Comparison of ENCODE assay signal across 9 cellular contexts in the genomic region with DNA sequence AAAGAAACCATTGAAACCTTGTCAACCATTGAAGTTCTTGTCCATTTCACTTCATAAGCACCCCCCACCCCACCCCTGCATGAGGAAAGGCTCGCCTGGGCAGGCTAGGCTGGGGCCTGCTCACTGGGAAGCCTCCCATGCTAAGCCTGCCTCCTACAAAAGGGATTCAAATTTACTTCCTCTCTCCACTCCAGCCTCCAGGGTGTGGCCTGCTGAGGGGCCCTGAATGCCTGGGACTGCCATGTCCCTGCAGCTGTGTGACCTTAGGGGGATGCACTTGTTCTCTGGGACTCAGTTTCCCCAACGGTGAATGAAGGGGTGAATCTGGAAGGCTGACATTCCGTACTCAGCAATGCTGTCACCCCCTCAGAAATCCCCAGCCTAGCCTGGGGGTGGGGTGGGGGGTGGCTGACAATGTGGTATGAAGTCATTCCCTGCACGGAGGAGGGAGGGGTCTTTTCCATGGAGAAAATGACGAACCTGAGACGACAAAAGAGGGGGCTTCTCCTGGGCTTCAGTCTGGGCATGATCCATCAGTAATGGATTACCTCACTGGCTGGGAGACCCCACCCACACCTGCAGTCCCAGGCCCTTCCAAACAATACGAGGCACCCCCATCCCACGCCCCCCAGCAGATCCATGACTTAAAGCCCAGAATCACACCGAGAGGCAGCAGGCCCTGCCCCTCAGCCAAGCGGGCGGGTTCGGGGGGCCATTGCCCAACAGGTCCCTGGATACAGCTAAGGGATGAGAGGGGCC. TPM values are rescaled to one million over a fixed set of nuclear protein-coding genes. Genes with fewer than 3 reads are reported as not detected.
DNase-seq lines count a peak whose midpoint lies in the region; ATAC-seq, FAIRE-seq and TF ChIP-seq lines count a peak whose summit lies in the region.
"Had no signal": no experiment of that assay in that cellular context is flagged by ENCODE, and none has a peak within 500 bp of the region (broad histone marks: within the 10 kb centered on the region; RNA-seq: fewer than 3 reads in every experiment).

No MANE protein-coding gene starts in this region.

- no peaks in the 10 kb centered on the region for H3K9me3 Mint-ChIP-seq in astrocyte (ENCODE audit: unreplicated experiment)

- no peaks in the 10 kb centered on the region for H3K27me3 Mint-ChIP-seq in astrocyte (ENCODE audit: low read depth, unreplicated experiment)

- TF ChIP-seq CTCF in A549 (IDR thresholded peaks at IDR 0.05) (no peak), astrocyte (IDR thresholded peaks at IDR 0.05; ENCODE audit: insufficient read depth, low read depth, low read length) (no peak), HepG2 (CRISPR knock-in tag; IDR thresholded peaks at IDR 0.05) (no peak), upper lobe of left lung (IDR thresholded peaks at IDR 0.05) (no peak)

- TF ChIP-seq RAD21 in A549 (conservative IDR thresholded peaks at IDR 0.05 in 1 of 2, IDR thresholded peaks at IDR 0.05 in 1 of 2) (no peak), HepG2 (CRISPR knock-in tag; IDR thresholded peaks at IDR 0.05) (no peak)

- peaks cover 20% of the 10 kb centered on the region for H3K79me2 ChIP-seq in astrocyte (ENCODE audit: insufficient read depth, low read length)
- peaks cover 22% of the 10 kb centered on the region for H3K79me2 ChIP-seq in HepG2 (ENCODE audit: insufficient read depth, low read length)

- WGBS in A549 (ENCODE audit: missing lambda C conversion rate), result 43% methylated on average over 8 of the region's 12 CpGs
- 17% methylated on average over 12 of the region's 12 CpGs for WGBS in HUES64
- 76% methylated on average over 7 of the region's 12 CpGs for WGBS in HepG2 (ENCODE audit: low lambda C conversion rate)
- WGBS in upper lobe of left lung, 2 donors, result 42 to 59% methylated on average over 6 to 12 of the region's 12 CpGs

- H3K36me3 Mint-ChIP-seq in astrocyte (ENCODE audit: low read depth, unreplicated experiment), result peaks cover 6% of the 10 kb centered on the region

- H3K9me3 ChIP-seq in A549 (no peaks in the 10 kb centered on the region), HUES64 (ENCODE audit: insufficient read depth, low read depth, low read length) (no peaks in the 10 kb centered on the region), astrocyte (ENCODE audit: insufficient read depth, low read depth, low read length) (no peaks in the 10 kb centered on the region), HepG2 (ENCODE audit: low read length) (no peaks in the 10 kb centered on the region), upper lobe of left lung (no peaks in the 10 kb centered on the region)

- H3K27ac Mint-ChIP-seq in astrocyte (ENCODE audit: unreplicated experiment), result no peak overlapping the region

- H3K27me3 ChIP-seq in HUES64 (ENCODE audit: insufficient read depth, low read length) (peaks cover 21% of the 10 kb centered on the region), astrocyte (ENCODE audit: insufficient read depth, low read length) (no peaks in the 10 kb centered on the region), HepG2 (ENCODE audit: control insufficient read depth in 1 of 2, insufficient read depth in 2 of 2, low read length in 2 of 2) (no peaks in the 10 kb centered on the region), upper lobe of left lung (no peaks in the 10 kb centered on the region)

- H3K4me2 ChIP-seq in A549 (peak overlapping the region; percentile 93), astrocyte (ENCODE audit: low read length) (peak overlapping the region; percentile 99), HepG2 (ENCODE audit: low read depth, low read length) (peak overlapping the region; percentile 85)

- peak in 1 of 2 experiments; percentile 33; a peak in 2 of 6 replicates for ATAC-seq in A549
- ATAC-seq in HepG2, result no peak
- peak in 1 of 2 donors; percentile 49 for ATAC-seq in upper lobe of left lung (ENCODE audit: low FRiP score in 2 of 2)
- no peak for ATAC-seq in GM18867 (IDR thresholded peaks at IDR 0.05; ENCODE audit: unreplicated experiment)

- H3K4me3 ChIP-seq in A549 (peak overlapping the region; percentile 78), HUES64 (ENCODE audit: low read length) (peak overlapping the region; percentile 69), astrocyte (ENCODE audit: insufficient read depth, low read depth, low read length) (peak overlapping the region; percentile 71), HepG2 (replicated peaks in 1 of 3; ENCODE audit: insufficient read depth in 1 of 3, low read depth in 2 of 3, low read length in 3 of 3) (peak overlapping the region; percentile 65 to 90 (median 81)), upper lobe of left lung (peak overlapping the region; percentile 67 to 82 (median 72))

- BruUV-seq in HepG2 (replicated peaks; lab: Mats Ljungman, UMichigan), result no TSS peak

- H2AFZ ChIP-seq in astrocyte (ENCODE audit: low read depth, low read length), result peak overlapping the region; percentile 60
- no peak overlapping the region for H2AFZ ChIP-seq in HepG2 (ENCODE audit: low read length)

- no peak for TF ChIP-seq EP300 in A549 (IDR thresholded peaks at IDR 0.05)
- TF ChIP-seq EP300 in HepG2 (IDR thresholded peaks at IDR 0.05; ENCODE audit: low read depth in 2 of 2, low read length in 2 of 2), result no peak
- TF ChIP-seq EP300 in HepG2 (CRISPR knock-in tag; IDR thresholded peaks at IDR 0.05; ENCODE audit: borderline replicate concordance), result no peak
- TF ChIP-seq EP300 in upper lobe of left lung (IDR thresholded peaks at IDR 0.05), result no peak

- no peak overlapping the region; the same call in 1 of the 2 replicates for H3K9ac ChIP-seq in HUES64 (ENCODE audit: low read depth, low read length)
- H3K9ac ChIP-seq in astrocyte (ENCODE audit: low read length), result peak overlapping the region; percentile 81
- H3K9ac ChIP-seq in HepG2 (ENCODE audit: insufficient read depth, low read depth, low read length), result peak overlapping the region; percentile 67

- POLR2A ChIA-PET in A549 (lab: Yijun Ruan, JAX) (no interaction called here), HepG2 (lab: Yijun Ruan, JAX) (no interaction called here)

- H4K20me1 ChIP-seq in astrocyte (ENCODE audit: insufficient read depth, low read length), result peaks cover 53% of the 10 kb centered on the region
- H4K20me1 ChIP-seq in HepG2 (ENCODE audit: insufficient read depth, low read length), result peaks cover 11% of the 10 kb centered on the region; the same call in 1 of the 2 replicates

- H3K4me3 Mint-ChIP-seq in astrocyte (ENCODE audit: unreplicated experiment), result peak overlapping the region; percentile 96

- peak overlapping the region; percentile 79 to 84; a peak in 5 of 6 replicates for H3K27ac ChIP-seq in A549
- no peak overlapping the region for H3K27ac ChIP-seq in HUES64 (ENCODE audit: low read depth, low read length)
- H3K27ac ChIP-seq in astrocyte (ENCODE audit: low read depth, low read length), result no peak overlapping the region
- H3K27ac ChIP-seq in HepG2 (ENCODE audit: extremely low read length, insufficient read depth, low read length), result no peak overlapping the region
- H3K27ac ChIP-seq in upper lobe of left lung, result peak overlapping the region in 3 of 4 donors; percentile 41 to 79 (median 68)

- in situ Hi-C loops in HepG2 (cut with HindIII; ENCODE audit: extremely low pct_ligation_motif_present, low pct_unique_long_range_greater_than_20kb), result loop anchor here (10.0 kb wide), 1 partner anchor 75 kb away; the partner anchor contains the start of gene NUP50

- H3K4me1 Mint-ChIP-seq in astrocyte (ENCODE audit: low read depth, unreplicated experiment), result peaks cover 13% of the 10 kb centered on the region

- TF ChIP-seq POLR2A in A549 (IDR thresholded peaks at IDR 0.05; ENCODE audit: low read length) (no peak), HepG2 (IDR thresholded peaks at IDR 0.05; ENCODE audit: insufficient read depth in 1 of 2, low read depth in 2 of 2, low read length in 2 of 2) (no peak), upper lobe of left lung (IDR thresholded peaks at IDR 0.05) (no peak)

- intact Hi-C loops in HepG2 (cut with micrococcal nuclease; ENCODE audit: unreplicated experiment), result no loop called here

- FAIRE-seq in A549 (lab: Jason Lieb, UNC) (no peak), astrocyte (lab: Jason Lieb, UNC) (no peak), HepG2 (lab: Jason Lieb, UNC) (no peak)
- FAIRE-seq: endometrium had no signal

- DNase-seq in A549 (ENCODE audit: low read depth in 1 of 2, low spot score in 1 of 2) (no peak), astrocyte (ENCODE audit: low read depth) (no peak), HepG2 (ENCODE audit: low spot score) (no peak), upper lobe of left lung (peak in 1 of 2 donors; percentile 45), AG08395 (ENCODE audit: low spot score) (no peak)
- DNase-seq in central memory CD4-positive, alpha-beta T cell, result no peak

- H3K36me3 ChIP-seq in HUES64 (ENCODE audit: insufficient read depth, low read length) (no peaks in the 10 kb centered on the region), astrocyte (ENCODE audit: insufficient read depth, low read length) (no peaks in the 10 kb centered on the region), HepG2 (replicated peaks in 1 of 2; ENCODE audit: control insufficient read depth in 1 of 2, insufficient read depth in 2 of 2, low read length in 2 of 2) (peaks cover 6% of the 10 kb centered on the region in 2 experiments; a peak in 3 of 5 replicates), upper lobe of left lung (peaks cover 0 to 10% (median 1%) of the 10 kb centered on the region in 4 donors)

- CTCF ChIA-PET in A549 (lab: Yijun Ruan, JAX), result no interaction called here
- CTCF ChIA-PET in HepG2 (lab: Yijun Ruan, JAX; ENCODE audit: low intra/inter-chr PET ratio, low total read pairs), result no interaction called here

- H3K4me1 ChIP-seq in A549 (peaks cover 33% of the 10 kb centered on the region), HUES64 (ENCODE audit: insufficient read depth, low read length) (no peaks in the 10 kb centered on the region), astrocyte (ENCODE audit: insufficient read depth, low read length) (peaks cover 10% of the 10 kb centered on the region), HepG2 (ENCODE audit: insufficient read depth, low read length) (peaks cover 72% of the 10 kb centered on the region), upper lobe of left lung (peaks cover 21 to 49% (median 35%) of the 10 kb centered on the region in 4 donors)

RNA-seq across cellular contexts. Expression of gene KIAA0930, which starts 1.1 kb away (rescaled TPM):
- polyA plus RNA-seq in A549 (2011; rRNA removed) (47.7 and 56.0 TPM in 2 replicates), A549 (2017; fragmentation: RNase III; extraction: RNeasy Plus Mini Kit Qiagen cat#74134 plus additional on column Dnase treatment) (51.7 to 60.0 TPM (median 58.1 TPM) in 3 replicates), HepG2 (2011; rRNA removed) (38.2 and 46.3 TPM in 2 replicates)
- polyA plus RNA-seq in A549 (2012; cell fraction: cytosol; rRNA removed), result 83.9 and 94.4 TPM in 2 replicates
- 226 and 234 TPM in 2 replicates for polyA plus RNA-seq in A549 (2012; cell fraction: nucleus; rRNA removed)
- 35.3 and 44.2 TPM in 2 replicates for polyA minus RNA-seq in A549 (2011; rRNA and poly(A)+ RNA removed)
- 25.7 TPM for polyA plus RNA-seq in HUES64 (2013, experiment 1 of 2)
- 34.5 TPM for polyA plus RNA-seq in HUES64 (2013, experiment 2 of 2)
- total RNA-seq in astrocyte (107 and 117 TPM in 2 replicates), HepG2 (2016; rRNA removed; fragmentation: Illumina TruSeq; extraction: Trizol) (25.5 and 27.0 TPM in 2 replicates), upper lobe of left lung (100 to 1,000 TPM in 1 of 6 donors, 10 to 100 TPM in 5; 31.2 to 103 (median 42.8) TPM)
- total RNA-seq in HepG2 (2016; cell fraction: cytosol; rRNA removed; fragmentation: Illumina TruSeq; extraction: Trizol; ENCODE audit: low read depth), result 8.5 and 8.8 TPM in 2 replicates
- total RNA-seq in HepG2 (2016; cell fraction: insoluble cytoplasmic fraction; rRNA removed; fragmentation: Illumina TruSeq; extraction: Trizol), result 20.2 and 27.2 TPM in 2 replicates
- total RNA-seq in HepG2 (2016; cell fraction: membrane; rRNA removed; fragmentation: Illumina TruSeq; extraction: Trizol), result 26.6 and 27.7 TPM in 2 replicates
- 13.4 and 15.4 TPM in 2 replicates for total RNA-seq in HepG2 (2016; cell fraction: nucleus; rRNA removed; fragmentation: Illumina TruSeq; extraction: Trizol)
- 39.3 and 40.1 TPM in 2 replicates for polyA plus RNA-seq in HepG2 (2011; cell fraction: cytosol; rRNA removed)
- 32.6 and 39.0 TPM in 2 replicates for polyA plus RNA-seq in HepG2 (2011; cell fraction: nucleus; rRNA removed)
- 24.1 and 35.1 TPM in 2 replicates for polyA plus RNA-seq in HepG2 (2012)
- polyA plus RNA-seq in HepG2 (2016; cell fraction: cytosol; fragmentation: Illumina TruSeq; extraction: Trizol; ENCODE audit: low read depth), result 14.2 and 17.6 TPM in 2 replicates
- polyA plus RNA-seq in HepG2 (2016; cell fraction: insoluble cytoplasmic fraction; fragmentation: Illumina TruSeq; extraction: Trizol; ENCODE audit: low read depth), result 26.4 and 31.5 TPM in 2 replicates
- polyA plus RNA-seq in HepG2 (2016; cell fraction: membrane; fragmentation: Illumina TruSeq; extraction: Trizol; ENCODE audit: low read depth), result 30.2 and 31.7 TPM in 2 replicates
- 28.9 and 29.2 TPM in 2 replicates for polyA plus RNA-seq in HepG2 (2016; cell fraction: nucleus; fragmentation: Illumina TruSeq; extraction: Trizol; ENCODE audit: insufficient read depth, low read depth)
- 40.1 and 54.5 TPM in 2 replicates for polyA minus RNA-seq in HepG2 (2011; rRNA and poly(A)+ RNA removed; ENCODE audit: low replicate concordance)
- polyA minus RNA-seq in HepG2 (2011; cell fraction: cytosol; rRNA and poly(A)+ RNA removed), result 21.4 and 26.1 TPM in 2 replicates
- 4.8 and 8.6 TPM in 2 replicates for polyA minus RNA-seq in HepG2 (2011; cell fraction: nucleus; rRNA and poly(A)+ RNA removed)

RNA-seq across cellular contexts. Expression of gene UPK3A, which starts 45.2 kb away (rescaled TPM):
- polyA plus RNA-seq in A549 (2011; rRNA removed) (not detected in 2 replicates), A549 (2017; fragmentation: RNase III; extraction: RNeasy Plus Mini Kit Qiagen cat#74134 plus additional on column Dnase treatment) (not detected in 3 replicates), HepG2 (2011; rRNA removed) (12.2 and 13.8 TPM in 2 replicates)
- not detected in 2 replicates for polyA plus RNA-seq in A549 (2012; cell fraction: cytosol; rRNA removed)
- polyA plus RNA-seq in A549 (2012; cell fraction: nucleus; rRNA removed), result not detected in 2 replicates
- not detected in 2 replicates for polyA minus RNA-seq in A549 (2011; rRNA and poly(A)+ RNA removed)
- polyA plus RNA-seq in HUES64 (2013, experiment 1 of 2), result not detected
- not detected for polyA plus RNA-seq in HUES64 (2013, experiment 2 of 2)
- total RNA-seq in astrocyte (not detected in 2 replicates), HepG2 (2016; rRNA removed; fragmentation: Illumina TruSeq; extraction: Trizol) (10.0 and 10.5 TPM in 2 replicates), upper lobe of left lung (under 1 TPM in 1 of 6 donors, not detected in 5; 0.44 TPM)
- 9.4 and 11.8 TPM in 2 replicates for total RNA-seq in HepG2 (2016; cell fraction: cytosol; rRNA removed; fragmentation: Illumina TruSeq; extraction: Trizol; ENCODE audit: low read depth)
- total RNA-seq in HepG2 (2016; cell fraction: insoluble cytoplasmic fraction; rRNA removed; fragmentation: Illumina TruSeq; extraction: Trizol), result 9.5 and 11.5 TPM in 2 replicates
- total RNA-seq in HepG2 (2016; cell fraction: membrane; rRNA removed; fragmentation: Illumina TruSeq; extraction: Trizol), result 10.2 and 12.3 TPM in 2 replicates
- 3.3 and 4.2 TPM in 2 replicates for total RNA-seq in HepG2 (2016; cell fraction: nucleus; rRNA removed; fragmentation: Illumina TruSeq; extraction: Trizol)
- 10.6 and 20.2 TPM in 2 replicates for polyA plus RNA-seq in HepG2 (2011; cell fraction: cytosol; rRNA removed)
- polyA plus RNA-seq in HepG2 (2011; cell fraction: nucleus; rRNA removed), result 5.9 and 7.2 TPM in 2 replicates
- polyA plus RNA-seq in HepG2 (2012), result 4.3 and 11.1 TPM in 2 replicates
- 14.1 and 18.5 TPM in 2 replicates for polyA plus RNA-seq in HepG2 (2016; cell fraction: cytosol; fragmentation: Illumina TruSeq; extraction: Trizol; ENCODE audit: low read depth)
- polyA plus RNA-seq in HepG2 (2016; cell fraction: insoluble cytoplasmic fraction; fragmentation: Illumina TruSeq; extraction: Trizol; ENCODE audit: low read depth), result 14.2 and 18.6 TPM in 2 replicates
- 13.4 and 14.9 TPM in 2 replicates for polyA plus RNA-seq in HepG2 (2016; cell fraction: membrane; fragmentation: Illumina TruSeq; extraction: Trizol; ENCODE audit: low read depth)
- polyA plus RNA-seq in HepG2 (2016; cell fraction: nucleus; fragmentation: Illumina TruSeq; extraction: Trizol; ENCODE audit: insufficient read depth, low read depth), result 12.3 and 12.7 TPM in 2 replicates
- polyA minus RNA-seq in HepG2 (2011; rRNA and poly(A)+ RNA removed; ENCODE audit: low replicate concordance), result 30.1 TPM in 1 of 2 replicates, not detected in the other
- 3.4 and 3.6 TPM in 2 replicates for polyA minus RNA-seq in HepG2 (2011; cell fraction: cytosol; rRNA and poly(A)+ RNA removed)
- 2.2 and 3.2 TPM in 2 replicates for polyA minus RNA-seq in HepG2 (2011; cell fraction: nucleus; rRNA and poly(A)+ RNA removed)

Comparison
In these comparisons a context has a peak if more than half of its experiments do, and no peak if none do; other contexts are left out.
1. H3K27ac ChIP-seq: peak in A549 (2 of 2) and upper lobe of left lung (3 of 4); none in HUES64 (single experiment), astrocyte (single experiment) and HepG2 (single experiment).
2. Peak in every context shown above with its lines, with median percentiles within 50 percentile points of each other: H3K4me2 ChIP-seq and H3K4me3 ChIP-seq.